8 cellular contexts compared by ENCODE assay signal in the genomic region with DNA sequence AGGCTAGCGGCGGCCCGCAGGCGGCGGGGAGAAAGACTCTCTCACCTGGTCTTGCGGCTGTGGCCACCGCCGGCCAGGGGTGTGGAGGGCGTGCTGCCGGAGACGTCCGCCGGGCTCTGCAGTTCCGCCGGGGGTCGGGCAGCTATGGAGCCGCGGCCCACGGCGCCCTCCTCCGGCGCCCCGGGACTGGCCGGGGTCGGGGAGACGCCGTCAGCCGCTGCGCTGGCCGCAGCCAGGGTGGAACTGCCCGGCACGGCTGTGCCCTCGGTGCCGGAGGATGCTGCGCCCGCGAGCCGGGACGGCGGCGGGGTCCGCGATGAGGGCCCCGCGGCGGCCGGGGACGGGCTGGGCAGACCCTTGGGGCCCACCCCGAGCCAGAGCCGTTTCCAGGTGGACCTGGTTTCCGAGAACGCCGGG. TPM values are rescaled to one million over a fixed set of nuclear protein-coding genes. Genes with fewer than 3 reads are reported as not detected.
A peak's percentile ranks its signal among the peaks of the same experiment; 100 is the strongest.
DNase-seq lines count a peak whose midpoint lies in the region; ATAC-seq and TF ChIP-seq lines count a peak whose summit lies in the region.

No MANE protein-coding gene starts in this region.

- H3K36me3 ChIP-seq in iPS DF 6.9 (ENCODE audit: control insufficient read depth, insufficient read depth, low read length) = no peaks in the 10 kb centered on the region

- DNase-seq in AG09319 (ENCODE audit: extremely low read depth, low read depth) (no peak), iPS DF 6.9 (ENCODE audit: low read depth, low spot score) (no peak), head of caudate nucleus (no peak), middle frontal gyrus (ENCODE audit: extremely low spot score, low spot score) (no peak)
- no peak for DNase-seq in stimulated activated effector memory CD8-positive, alpha-beta T cell treated with anti-CD3 and anti-CD28 coated beads, Interleukin-12 subunit alpha, Interleukin-12 subunit beta, amount 100 ng/mL, for 72 hours (ENCODE audit: low spot score in 2 of 2)

- peak; percentile 32 for ATAC-seq in GM19025 (IDR thresholded peaks at IDR 0.05; ENCODE audit: low read depth, unreplicated experiment)
- peak; percentile 21 for ATAC-seq in HG03139 (IDR thresholded peaks at IDR 0.05; ENCODE audit: unreplicated experiment)
- ATAC-seq in stimulated activated effector memory CD8-positive, alpha-beta T cell treated with anti-CD3 and anti-CD28 coated beads, Interleukin-12 subunit alpha, Interleukin-12 subunit beta, amount 100 ng/mL, for 72 hours = peak; percentile 33

- peak overlapping the region; percentile 80 for H3K4me3 Mint-ChIP-seq in stimulated activated effector memory CD8-positive, alpha-beta T cell treated with anti-CD3 and anti-CD28 coated beads, Interleukin-12 subunit alpha, Interleukin-12 subunit beta, amount 100 ng/mL, for 72 hours

- H3K27me3 ChIP-seq in iPS DF 6.9 (ENCODE audit: control insufficient read depth, insufficient read depth, low read length) = peaks cover 4% of the 10 kb centered on the region; the same call in 1 of the 2 replicates

- peak overlapping the region; percentile 91; the same call in 1 of the 2 replicates for H3K4me3 ChIP-seq in iPS DF 6.9 (ENCODE audit: low read length)

- peaks cover 16% of the 10 kb centered on the region for H3K36me3 Mint-ChIP-seq in stimulated activated effector memory CD8-positive, alpha-beta T cell treated with anti-CD3 and anti-CD28 coated beads, Interleukin-12 subunit alpha, Interleukin-12 subunit beta, amount 100 ng/mL, for 72 hours

- 0 to 1% (median 1%) methylated on average over 32 to 53 of the region's 53 CpGs for WGBS in adipose tissue, 3 donors
- WGBS in iPS DF 6.9 (ENCODE audit: insufficient coverage, insufficient read length) = no CpG with 5 or more reads among the region's 53 CpGs

- H3K4me1 ChIP-seq in iPS DF 6.9 (ENCODE audit: control insufficient read depth, insufficient read depth, low read length) = no peaks in the 10 kb centered on the region

- peaks cover 56% of the 10 kb centered on the region for H3K4me1 Mint-ChIP-seq in stimulated activated effector memory CD8-positive, alpha-beta T cell treated with anti-CD3 and anti-CD28 coated beads, Interleukin-12 subunit alpha, Interleukin-12 subunit beta, amount 100 ng/mL, for 72 hours

- H3K9me3 ChIP-seq in iPS DF 6.9 (ENCODE audit: control insufficient read depth, insufficient read depth, low read length) = no peaks in the 10 kb centered on the region

- peak; percentile 22 for TF ChIP-seq CTCF in AG09319 (IDR thresholded peaks at IDR 0.05; ENCODE audit: low read depth, low read length)

- H3K27ac ChIP-seq in adipose tissue (ENCODE audit: low read depth, low read length) (peak overlapping the region; percentile 93), iPS DF 6.9 (ENCODE audit: low read length) (no peak overlapping the region)

- no peak overlapping the region for H3K27ac Mint-ChIP-seq in stimulated activated effector memory CD8-positive, alpha-beta T cell treated with anti-CD3 and anti-CD28 coated beads, Interleukin-12 subunit alpha, Interleukin-12 subunit beta, amount 100 ng/mL, for 72 hours

- H3K9me3 Mint-ChIP-seq in stimulated activated effector memory CD8-positive, alpha-beta T cell treated with anti-CD3 and anti-CD28 coated beads, Interleukin-12 subunit alpha, Interleukin-12 subunit beta, amount 100 ng/mL, for 72 hours = no peaks in the 10 kb centered on the region

- intact Hi-C loops in head of caudate nucleus (cut with DNase I) = loop anchor here (5.0 to 10.0 kb wide), 3 partner anchors 61 to 209 kb away; no protein-coding TSS in a partner anchor

RNA-seq across cellular contexts. Expression of gene SLC12A2, which starts 0.3 kb away (rescaled TPM):
- polyA plus RNA-seq in adipose tissue = 1 to 10 TPM; 1.9 to 5.9 (median 3.5) TPM
